9 cellular contexts compared by ENCODE assay signal in genomic region chr16:57810197-57811024, GRCh38. TPM values are rescaled to one million over a fixed set of nuclear protein-coding genes. Genes with fewer than 3 reads are reported as not detected.
A peak's percentile ranks its signal among the peaks of the same experiment; 100 is the strongest.
DNase-seq lines count a peak whose midpoint lies in the region; ATAC-seq, FAIRE-seq and TF ChIP-seq lines count a peak whose summit lies in the region.
"Had no signal": no experiment of that assay in that cellular context is flagged by ENCODE, and none has a peak within 500 bp of the region (broad histone marks: within the 10 kb centered on the region; RNA-seq: fewer than 3 reads in every experiment).

No MANE protein-coding gene starts in this region.

- DNase-seq in ELR (ENCODE audit: low read depth) (peak; percentile 95), HTR-8/SVneo (ENCODE audit: insufficient read length, low spot score) (peak; percentile 95), T-helper 22 cell (ENCODE audit: low read depth) (peak; percentile 71), GM12878 (ENCODE audit: low read depth, low spot score) (peak; percentile 73), HepG2 (ENCODE audit: low spot score) (peak; percentile 92), cerebellar nuclear complex (lab: John Stamatoyannopoulos, UW) (no peak)
- DNase-seq in stimulated activated CD8-positive, alpha-beta memory T cell treated with anti-CD3 and anti-CD28 coated beads, Interleukin-12 subunit alpha, Interleukin-12 subunit beta, amount 100 ng/mL, for 1 hour (ENCODE audit: low read depth) = peak; percentile 67

- ATAC-seq in GM21447 (IDR thresholded peaks at IDR 0.05; ENCODE audit: unreplicated experiment) (peak; percentile 99), GM12878 (peak; percentile 99), HepG2 (peak; percentile 93)

- H3K4me2 ChIP-seq in GM12878 (ENCODE audit: control insufficient read depth, insufficient read depth) (peak overlapping the region; percentile 90), HepG2 (ENCODE audit: low read depth, low read length) (peak overlapping the region; percentile 58)

- POLR2A ChIA-PET in GM12878 (lab: Charles Lee) (no interaction called here), HepG2 (lab: Yijun Ruan, JAX) (interaction anchor here (1.0 to 4.0 kb wide), 21 partner anchors 8 to 319 kb away, joined by 3 to 37 read pairs (median 7); partner anchors contain the start of genes CFAP20, KATNB1 and KIFC3)

- CTCF ChIA-PET in GM12878 (lab: Yijun Ruan, JAX) (interaction anchor here (0.7 to 1.4 kb wide), 8 partner anchors 11 to 234 kb away, joined by 3 to 4 read pairs (median 3); no protein-coding TSS in a partner anchor), HepG2 (lab: Yijun Ruan, JAX; ENCODE audit: low intra/inter-chr PET ratio, low total read pairs) (no interaction called here)

- H2AFZ ChIP-seq in GM12878 (ENCODE audit: control insufficient read depth, low read depth, low read length) = peak overlapping the region; percentile 85
- H2AFZ ChIP-seq in HepG2 (ENCODE audit: low read length) = no peak overlapping the region

- SMC1A ChIA-PET in GM12878 (lab: Charles Lee; ENCODE audit: uncharacterized antibody, unreplicated experiment) = interaction anchor here (0.6 to 2.1 kb wide), 5 partner anchors 8 to 311 kb away, joined by 3 to 8 read pairs (median 3); partner anchors contain the start of gene KATNB1

- no peaks in the 10 kb centered on the region for H3K79me2 ChIP-seq in GM12878 (ENCODE audit: control insufficient read depth, insufficient read depth, low read length)
- no peaks in the 10 kb centered on the region for H3K79me2 ChIP-seq in HepG2 (ENCODE audit: insufficient read depth, low read length)

- TSS peak; percentile 66 for BruUV-seq in GM12878 (replicated peaks; lab: Mats Ljungman, UMichigan)
- TSS peak; percentile 90 for BruUV-seq in HepG2 (replicated peaks; lab: Mats Ljungman, UMichigan)

- in situ Hi-C loops in GM12878 (cut with MboI) (no loop called here), HepG2 (cut with HindIII; ENCODE audit: extremely low pct_ligation_motif_present, low pct_unique_long_range_greater_than_20kb) (no loop called here)

- 12% methylated on average over 14 of the region's 14 CpGs for WGBS in GM12878 (ENCODE audit: insufficient coverage, insufficient replicate concordance, low lambda C conversion rate, missing lambda C conversion rate)
- WGBS in HepG2 (ENCODE audit: low lambda C conversion rate) = 14% methylated on average over 14 of the region's 14 CpGs

- H4K20me1 ChIP-seq in GM12878 (ENCODE audit: control insufficient read depth, insufficient read depth) (no peaks in the 10 kb centered on the region), HepG2 (ENCODE audit: insufficient read depth, low read length) (no peaks in the 10 kb centered on the region)

- H3K27me3 ChIP-seq in GM12878 (replicated peaks in 1 of 2; ENCODE audit: control insufficient read depth in 2 of 2, insufficient read depth in 2 of 2, low read length in 1 of 2) (no peaks in the 10 kb centered on the region), HepG2 (ENCODE audit: control insufficient read depth in 1 of 2, insufficient read depth in 2 of 2, low read length in 2 of 2) (no peaks in the 10 kb centered on the region)
- H3K27me3 ChIP-seq: dorsolateral prefrontal cortex had no signal

- TF ChIP-seq RAD21 in GM12878 (IDR thresholded peaks at IDR 0.05; ENCODE audit: insufficient read depth, low read depth, low read length) (no peak), HepG2 (CRISPR knock-in tag; IDR thresholded peaks at IDR 0.05) (no peak)

- H3K9ac ChIP-seq in GM12878 (ENCODE audit: control insufficient read depth, insufficient read depth, low read length) (peak overlapping the region; percentile 52), HepG2 (ENCODE audit: insufficient read depth, low read depth, low read length) (peak overlapping the region; percentile 45)

- H3K4me3 ChIP-seq in GM12878 (no peak overlapping the region; the same call in 1 of the 2 replicates), HepG2 (replicated peaks in 1 of 3; ENCODE audit: insufficient read depth in 1 of 3, low read depth in 2 of 3, low read length in 3 of 3) (peak overlapping the region in 1 of 3 experiments; percentile 41; a peak in 2 of 6 replicates)
- H3K4me3 ChIP-seq: dorsolateral prefrontal cortex had no signal

- TF ChIP-seq EP300 in GM12878 (IDR thresholded peaks at IDR 0.05; ENCODE audit: borderline replicate concordance in 1 of 2, control insufficient read depth in 1 of 2, low read depth in 2 of 2, low read length in 2 of 2) = peak; percentile 13 to 59; a peak in 2 of 4 replicates
- peak in 1 of 2 experiments; percentile 80; a peak in 2 of 4 replicates for TF ChIP-seq EP300 in HepG2 (IDR thresholded peaks at IDR 0.05; ENCODE audit: low read depth in 2 of 2, low read length in 2 of 2)
- TF ChIP-seq EP300 in HepG2 (CRISPR knock-in tag; IDR thresholded peaks at IDR 0.05; ENCODE audit: borderline replicate concordance) = peak; percentile 81; the same call in 1 of the 2 replicates

- H3K4me1 ChIP-seq in GM12878 (ENCODE audit: control insufficient read depth, insufficient read depth, low read length) (peaks cover 23% of the 10 kb centered on the region), HepG2 (ENCODE audit: insufficient read depth, low read length) (peaks cover 71% of the 10 kb centered on the region)

- no peaks in the 10 kb centered on the region for H3K9me3 ChIP-seq in GM12878 (replicated peaks; ENCODE audit: control insufficient read depth, insufficient read depth, low read length)
- H3K9me3 ChIP-seq in HepG2 (ENCODE audit: low read length) = no peaks in the 10 kb centered on the region

- RAD21 ChIA-PET in GM12878 (lab: Charles Lee; ENCODE audit: unreplicated experiment) = interaction anchor here (0.6 to 1.1 kb wide), 5 partner anchors 52 to 312 kb away, joined by 3 read pairs; no protein-coding TSS in a partner anchor

- TF ChIP-seq CTCF in GM12878 (IDR thresholded peaks at IDR 0.05 in 2 of 3, conservative IDR thresholded peaks at IDR 0.05 in 1 of 3; ENCODE audit: control insufficient read depth in 2 of 3, extremely low read depth in 1 of 3, insufficient read depth in 1 of 3, low read depth in 3 of 3, low read length in 3 of 3) (no peak), HepG2 (CRISPR knock-in tag; IDR thresholded peaks at IDR 0.05) (peak; percentile 26; the same call in 1 of the 2 replicates)

- TF ChIP-seq POLR2A in GM12878 (IDR thresholded peaks at IDR 0.05; ENCODE audit: low read depth, low read length) = peak; percentile 72
- peak; percentile 40 to 85; a peak in 3 of 4 replicates for TF ChIP-seq POLR2A in HepG2 (IDR thresholded peaks at IDR 0.05; ENCODE audit: insufficient read depth in 1 of 2, low read depth in 2 of 2, low read length in 2 of 2)

- H3K36me3 ChIP-seq in GM12878 (ENCODE audit: control insufficient read depth in 2 of 2, insufficient read depth in 2 of 2, low read length in 1 of 2) = no peaks in the 10 kb centered on the region
- no peaks in the 10 kb centered on the region for H3K36me3 ChIP-seq in HepG2 (replicated peaks in 1 of 2; ENCODE audit: control insufficient read depth in 1 of 2, insufficient read depth in 2 of 2, low read length in 2 of 2)

- intact Hi-C loops in GM12878 (cut with micrococcal nuclease; ENCODE audit: unreplicated experiment) (no loop called here), HepG2 (cut with micrococcal nuclease; ENCODE audit: unreplicated experiment) (loop anchor here (1.0 to 2.0 kb wide), 2 partner anchors 16 to 84 kb away; no protein-coding TSS in a partner anchor)

- FAIRE-seq in HTR-8/SVneo (lab: Jason Lieb, UNC) (peak; percentile 97), GM12878 (lab: Jason Lieb, UNC) (peak; percentile 99), HepG2 (lab: Jason Lieb, UNC) (peak; percentile 91)

- peak overlapping the region; percentile 66 for H3K27ac ChIP-seq in GM12878 (ENCODE audit: control insufficient read depth, insufficient read depth)
- peak overlapping the region; percentile 63 for H3K27ac ChIP-seq in HepG2 (ENCODE audit: extremely low read length, insufficient read depth, low read length)

RNA-seq across cellular contexts. Expression of gene KIFC3, which starts 8.1 kb away (rescaled TPM):
- total RNA-seq in GM12878 (2013; cell fraction: nucleolus; rRNA removed) = 0.56 TPM in 1 of 2 replicates, not detected in the other
- total RNA-seq in GM12878 (2014; rRNA removed) (0.23 and 0.49 TPM in 2 replicates), GM12878 (2014; rRNA removed; fragmentation: Illumina TruSeq; extraction: Trizol) (0.22 TPM in 1 of 2 replicates, not detected in the other), GM12878 (2021) (0.82 and 1.3 TPM in 2 replicates), HepG2 (2016; rRNA removed; fragmentation: Illumina TruSeq; extraction: Trizol) (30.0 and 45.3 TPM in 2 replicates)
- not detected for polyA plus RNA-seq in GM12878 (2011; ENCODE audit: low read depth)
- polyA plus RNA-seq in GM12878 (2011; rRNA removed) (0.26 TPM in 2 replicates), GM12878 (2014; fragmentation: Illumina TruSeq; extraction: Trizol) (not detected in 2 replicates), GM12878 (2014; fragmentation: Nextera tagmentation; extraction: Ambion mirVana) (not detected), GM12878 (2014; rRNA removed) (0.08 and 0.22 TPM in 2 replicates), GM12878 (2016; fragmentation: Nextera tagmentation; extraction: Ambion mirVana) (1 to 10 TPM in 1 of 2 experiments, under 1 TPM in 1; 0.46 to 1.2 TPM), HepG2 (2011; rRNA removed) (42.1 and 70.6 TPM in 2 replicates)
- 0.15 and 0.43 TPM in 2 replicates for polyA plus RNA-seq in GM12878 (2011; cell fraction: cytosol; rRNA removed)
- polyA plus RNA-seq in GM12878 (2011; cell fraction: nucleus; rRNA removed) = 0.39 and 0.90 TPM in 2 replicates
- polyA plus RNA-seq in GM12878 (2012) = 0.42 and 0.73 TPM in 2 replicates
- 0.10 and 0.15 TPM in 2 replicates for polyA minus RNA-seq in GM12878 (2011; rRNA and poly(A)+ RNA removed)
- 0.94 and 3.2 TPM in 2 replicates for polyA minus RNA-seq in GM12878 (2011; cell fraction: cytosol; rRNA and poly(A)+ RNA removed)
- 0.12 and 0.48 TPM in 2 replicates for polyA minus RNA-seq in GM12878 (2011; cell fraction: nucleus; rRNA and poly(A)+ RNA removed)
- total RNA-seq in HepG2 (2016; cell fraction: cytosol; rRNA removed; fragmentation: Illumina TruSeq; extraction: Trizol; ENCODE audit: low read depth) = 11.2 and 13.3 TPM in 2 replicates
- 26.2 and 45.1 TPM in 2 replicates for total RNA-seq in HepG2 (2016; cell fraction: insoluble cytoplasmic fraction; rRNA removed; fragmentation: Illumina TruSeq; extraction: Trizol)
- 23.6 and 24.3 TPM in 2 replicates for total RNA-seq in HepG2 (2016; cell fraction: membrane; rRNA removed; fragmentation: Illumina TruSeq; extraction: Trizol)
- total RNA-seq in HepG2 (2016; cell fraction: nucleus; rRNA removed; fragmentation: Illumina TruSeq; extraction: Trizol) = 39.1 and 45.8 TPM in 2 replicates
- 43.4 and 59.0 TPM in 2 replicates for polyA plus RNA-seq in HepG2 (2011; cell fraction: cytosol; rRNA removed)
- 225 and 236 TPM in 2 replicates for polyA plus RNA-seq in HepG2 (2011; cell fraction: nucleus; rRNA removed)
- 21.3 and 43.4 TPM in 2 replicates for polyA plus RNA-seq in HepG2 (2012)
- polyA plus RNA-seq in HepG2 (2016; cell fraction: cytosol; fragmentation: Illumina TruSeq; extraction: Trizol; ENCODE audit: low read depth) = 14.4 and 14.6 TPM in 2 replicates
- polyA plus RNA-seq in HepG2 (2016; cell fraction: insoluble cytoplasmic fraction; fragmentation: Illumina TruSeq; extraction: Trizol; ENCODE audit: low read depth) = 20.2 and 24.5 TPM in 2 replicates
- polyA plus RNA-seq in HepG2 (2016; cell fraction: membrane; fragmentation: Illumina TruSeq; extraction: Trizol; ENCODE audit: low read depth) = 13.8 and 19.9 TPM in 2 replicates
- 79.4 and 80.8 TPM in 2 replicates for polyA plus RNA-seq in HepG2 (2016; cell fraction: nucleus; fragmentation: Illumina TruSeq; extraction: Trizol; ENCODE audit: insufficient read depth, low read depth)
- polyA minus RNA-seq in HepG2 (2011; rRNA and poly(A)+ RNA removed; ENCODE audit: low replicate concordance) = 132 and 141 TPM in 2 replicates
- polyA minus RNA-seq in HepG2 (2011; cell fraction: cytosol; rRNA and poly(A)+ RNA removed) = 31.9 and 33.7 TPM in 2 replicates
- 94.9 and 117 TPM in 2 replicates for polyA minus RNA-seq in HepG2 (2011; cell fraction: nucleus; rRNA and poly(A)+ RNA removed)

Comparison
In these comparisons a context has a peak if more than half of its experiments do, and no peak if none do; other contexts are left out.
1. DNase-seq: peak in ELR (single experiment), HTR-8/SVneo (single experiment), T-helper 22 cell (single experiment), GM12878 (single experiment), HepG2 (single experiment) and stimulated activated CD8-positive, alpha-beta memory T cell treated with anti-CD3 and anti-CD28 coated beads, Interleukin-12 subunit alpha, Interleukin-12 subunit beta, amount 100 ng/mL, for 1 hour (single experiment); none in cerebellar nuclear complex (0 of 2).
2. RNA of gene KIFC3, which starts 8.1 kb away (total RNA-seq): 11.2 to 45.8 TPM in HepG2; 0.22 to 1.3 TPM in GM12878; every median in the first group is over 4 times any median in the second.
3. Peak in every context shown above with its lines, with median percentiles within 50 percentile points of each other: ATAC-seq.